1 cellular context compared by ENCODE assay signal in genomic region chr1:109548321-109549267, GRCh38.
A peak's percentile ranks its signal among the peaks of the same experiment; 100 is the strongest.
TF ChIP-seq lines count a peak whose summit lies in the region.

Gene GNAI3, plus strand, starts transcription at chr1:109548615. Its CDS starts 106 bp downstream, at chr1:109548721.

TF ChIP-seq in HEK293, 187 proteins besides CTCF, POLR2A, EP300 and RAD21 (continued from another document and continues in another):
- TF ChIP-seq, protein P1, sequence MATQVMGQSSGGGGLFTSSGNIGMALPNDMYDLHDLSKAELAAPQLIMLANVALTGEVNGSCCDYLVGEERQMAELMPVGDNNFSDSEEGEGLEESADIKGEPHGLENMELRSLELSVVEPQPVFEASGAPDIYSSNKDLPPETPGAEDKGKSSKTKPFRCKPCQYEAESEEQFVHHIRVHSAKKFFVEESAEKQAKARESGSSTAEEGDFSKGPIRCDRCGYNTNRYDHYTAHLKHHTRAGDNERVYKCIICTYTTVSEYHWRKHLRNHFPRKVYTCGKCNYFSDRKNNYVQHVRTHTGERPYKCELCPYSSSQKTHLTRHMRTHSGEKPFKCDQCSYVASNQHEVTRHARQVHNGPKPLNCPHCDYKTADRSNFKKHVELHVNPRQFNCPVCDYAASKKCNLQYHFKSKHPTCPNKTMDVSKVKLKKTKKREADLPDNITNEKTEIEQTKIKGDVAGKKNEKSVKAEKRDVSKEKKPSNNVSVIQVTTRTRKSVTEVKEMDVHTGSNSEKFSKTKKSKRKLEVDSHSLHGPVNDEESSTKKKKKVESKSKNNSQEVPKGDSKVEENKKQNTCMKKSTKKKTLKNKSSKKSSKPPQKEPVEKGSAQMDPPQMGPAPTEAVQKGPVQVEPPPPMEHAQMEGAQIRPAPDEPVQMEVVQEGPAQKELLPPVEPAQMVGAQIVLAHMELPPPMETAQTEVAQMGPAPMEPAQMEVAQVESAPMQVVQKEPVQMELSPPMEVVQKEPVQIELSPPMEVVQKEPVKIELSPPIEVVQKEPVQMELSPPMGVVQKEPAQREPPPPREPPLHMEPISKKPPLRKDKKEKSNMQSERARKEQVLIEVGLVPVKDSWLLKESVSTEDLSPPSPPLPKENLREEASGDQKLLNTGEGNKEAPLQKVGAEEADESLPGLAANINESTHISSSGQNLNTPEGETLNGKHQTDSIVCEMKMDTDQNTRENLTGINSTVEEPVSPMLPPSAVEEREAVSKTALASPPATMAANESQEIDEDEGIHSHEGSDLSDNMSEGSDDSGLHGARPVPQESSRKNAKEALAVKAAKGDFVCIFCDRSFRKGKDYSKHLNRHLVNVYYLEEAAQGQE (tag by site-specific recombination; IDR thresholded peaks at IDR 0.05) = peak; percentile 25; the same call in 1 of the 2 replicates
- TF ChIP-seq GLI4 (tag by site-specific recombination; IDR thresholded peaks at IDR 0.05) (no peak), BCL11A (tag by site-specific recombination; IDR thresholded peaks at IDR 0.05; ENCODE audit: low read depth) (no peak), ZNF19 (tag by site-specific recombination; IDR thresholded peaks at IDR 0.05; ENCODE audit: low read depth) (no peak), ZNF112 (tag by site-specific recombination; IDR thresholded peaks at IDR 0.05) (no peak), YY2 (tag by site-specific recombination; IDR thresholded peaks at IDR 0.05) (0 out of 2 replicates have a peak, but pooled peaks have one; percentile 19), SP7 (tag by site-specific recombination; IDR thresholded peaks at IDR 0.05) (peak; percentile 78), ZNF341 (tag by site-specific recombination; IDR thresholded peaks at IDR 0.05; ENCODE audit: low read depth) (peak; percentile 60), ZSCAN16 (tag by site-specific recombination; IDR thresholded peaks at IDR 0.05) (no peak), ZNF155 (tag by site-specific recombination; IDR thresholded peaks at IDR 0.05) (no peak), ZBTB17 (tag by site-specific recombination; IDR thresholded peaks at IDR 0.05) (peak; percentile 89), ZBTB1 (tag by site-specific recombination; IDR thresholded peaks at IDR 0.05) (no peak), ZXDB (tag by site-specific recombination; IDR thresholded peaks at IDR 0.05) (peak; percentile 70), ZNF24 (tag by site-specific recombination; IDR thresholded peaks at IDR 0.05) (no peak), ZNF354C (tag by site-specific recombination; IDR thresholded peaks at IDR 0.05; ENCODE audit: borderline replicate concordance, low read depth) (no peak), KLF17 (tag by site-specific recombination; IDR thresholded peaks at IDR 0.05) (peak; percentile 73), ZNF501 (tag by site-specific recombination; IDR thresholded peaks at IDR 0.05) (peak; percentile 90), WT1 (tag by site-specific recombination; IDR thresholded peaks at IDR 0.05) (no peak), ZNF561 (tag by site-specific recombination; IDR thresholded peaks at IDR 0.05; ENCODE audit: borderline replicate concordance) (0 out of 2 replicates have a peak, but pooled peaks have one; percentile 66), PBX3 (CRISPR knock-in tag; IDR thresholded peaks at IDR 0.05) (peak; percentile 89), ZNF548 (tag by site-specific recombination; IDR thresholded peaks at IDR 0.05) (no peak), ZNF571 (tag by site-specific recombination; IDR thresholded peaks at IDR 0.05) (no peak), ZNF623 (tag by site-specific recombination; IDR thresholded peaks at IDR 0.05) (no peak), GFI1B (tag by site-specific recombination; IDR thresholded peaks at IDR 0.05) (no peak), ZNF239 (tag by site-specific recombination; IDR thresholded peaks at IDR 0.05) (peak; percentile 52; the same call in 1 of the 2 replicates), ZNF654 (tag by site-specific recombination; IDR thresholded peaks at IDR 0.05; ENCODE audit: low read depth) (no peak), ZNF335 (tag by site-specific recombination; conservative IDR thresholded peaks at IDR 0.05) (peak; percentile 99), ZNF544 (tag by site-specific recombination; IDR thresholded peaks at IDR 0.05) (no peak), ZNF221 (tag by site-specific recombination; IDR thresholded peaks at IDR 0.05; ENCODE audit: borderline replicate concordance) (no peak), ZBTB49 (tag by site-specific recombination; IDR thresholded peaks at IDR 0.05; ENCODE audit: low read depth) (no peak), ZBTB20 (tag by site-specific recombination; IDR thresholded peaks at IDR 0.05) (peak; percentile 48), REPIN1 (tag by site-specific recombination; IDR thresholded peaks at IDR 0.05; ENCODE audit: low read depth) (no peak), PRDM1 (tag by site-specific recombination; IDR thresholded peaks at IDR 0.05) (peak; percentile 97), ZNF449 (tag by site-specific recombination; IDR thresholded peaks at IDR 0.05) (peak; percentile 93), ZNF248 (tag by site-specific recombination; IDR thresholded peaks at IDR 0.05) (no peak), ZBTB21 (tag by site-specific recombination; IDR thresholded peaks at IDR 0.05) (peak; percentile 82), ZEB2 (tag by site-specific recombination; IDR thresholded peaks at IDR 0.05) (peak; percentile 81), ZNF211 (tag by site-specific recombination; IDR thresholded peaks at IDR 0.05; ENCODE audit: low read depth) (no peak), ZNF530 (tag by site-specific recombination; IDR thresholded peaks at IDR 0.05; ENCODE audit: low read depth) (no peak), HOXC10 (CRISPR knock-in tag; IDR thresholded peaks at IDR 0.05) (0 out of 2 replicates have a peak, but pooled peaks have one; percentile 84), ZNF785 (tag by site-specific recombination; IDR thresholded peaks at IDR 0.05) (no peak), TRIM28 (IDR thresholded peaks at IDR 0.05; ENCODE audit: borderline replicate concordance, low read length) (no peak), ZNF701 (tag by site-specific recombination; IDR thresholded peaks at IDR 0.05) (no peak), GLIS2 (tag by site-specific recombination; IDR thresholded peaks at IDR 0.05) (peak; percentile 62)
- TF ChIP-seq, protein P2, sequence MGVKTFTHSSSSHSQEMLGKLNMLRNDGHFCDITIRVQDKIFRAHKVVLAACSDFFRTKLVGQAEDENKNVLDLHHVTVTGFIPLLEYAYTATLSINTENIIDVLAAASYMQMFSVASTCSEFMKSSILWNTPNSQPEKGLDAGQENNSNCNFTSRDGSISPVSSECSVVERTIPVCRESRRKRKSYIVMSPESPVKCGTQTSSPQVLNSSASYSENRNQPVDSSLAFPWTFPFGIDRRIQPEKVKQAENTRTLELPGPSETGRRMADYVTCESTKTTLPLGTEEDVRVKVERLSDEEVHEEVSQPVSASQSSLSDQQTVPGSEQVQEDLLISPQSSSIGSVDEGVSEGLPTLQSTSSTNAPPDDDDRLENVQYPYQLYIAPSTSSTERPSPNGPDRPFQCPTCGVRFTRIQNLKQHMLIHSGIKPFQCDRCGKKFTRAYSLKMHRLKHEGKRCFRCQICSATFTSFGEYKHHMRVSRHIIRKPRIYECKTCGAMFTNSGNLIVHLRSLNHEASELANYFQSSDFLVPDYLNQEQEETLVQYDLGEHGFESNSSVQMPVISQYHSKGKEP (tag by site-specific recombination; IDR thresholded peaks at IDR 0.05) = no peak
- TF ChIP-seq, protein P3, sequence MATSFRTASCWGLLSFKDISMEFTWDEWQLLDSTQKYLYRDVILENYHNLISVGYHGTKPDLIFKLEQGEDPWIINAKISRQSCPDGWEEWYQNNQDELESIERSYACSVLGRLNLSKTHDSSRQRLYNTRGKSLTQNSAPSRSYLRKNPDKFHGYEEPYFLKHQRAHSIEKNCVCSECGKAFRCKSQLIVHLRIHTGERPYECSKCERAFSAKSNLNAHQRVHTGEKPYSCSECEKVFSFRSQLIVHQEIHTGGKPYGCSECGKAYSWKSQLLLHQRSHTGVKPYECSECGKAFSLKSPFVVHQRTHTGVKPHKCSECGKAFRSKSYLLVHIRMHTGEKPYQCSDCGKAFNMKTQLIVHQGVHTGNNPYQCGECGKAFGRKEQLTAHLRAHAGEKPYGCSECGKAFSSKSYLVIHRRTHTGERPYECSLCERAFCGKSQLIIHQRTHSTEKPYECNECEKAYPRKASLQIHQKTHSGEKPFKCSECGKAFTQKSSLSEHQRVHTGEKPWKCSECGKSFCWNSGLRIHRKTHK (tag by site-specific recombination; IDR thresholded peaks at IDR 0.05) = no peak
- TF ChIP-seq, protein P4, sequence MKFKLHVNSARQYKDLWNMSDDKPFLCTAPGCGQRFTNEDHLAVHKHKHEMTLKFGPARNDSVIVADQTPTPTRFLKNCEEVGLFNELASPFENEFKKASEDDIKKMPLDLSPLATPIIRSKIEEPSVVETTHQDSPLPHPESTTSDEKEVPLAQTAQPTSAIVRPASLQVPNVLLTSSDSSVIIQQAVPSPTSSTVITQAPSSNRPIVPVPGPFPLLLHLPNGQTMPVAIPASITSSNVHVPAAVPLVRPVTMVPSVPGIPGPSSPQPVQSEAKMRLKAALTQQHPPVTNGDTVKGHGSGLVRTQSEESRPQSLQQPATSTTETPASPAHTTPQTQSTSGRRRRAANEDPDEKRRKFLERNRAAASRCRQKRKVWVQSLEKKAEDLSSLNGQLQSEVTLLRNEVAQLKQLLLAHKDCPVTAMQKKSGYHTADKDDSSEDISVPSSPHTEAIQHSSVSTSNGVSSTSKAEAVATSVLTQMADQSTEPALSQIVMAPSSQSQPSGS (tag by site-specific recombination; IDR thresholded peaks at IDR 0.05; ENCODE audit: low read depth) = no peak
- TF ChIP-seq, protein P5, sequence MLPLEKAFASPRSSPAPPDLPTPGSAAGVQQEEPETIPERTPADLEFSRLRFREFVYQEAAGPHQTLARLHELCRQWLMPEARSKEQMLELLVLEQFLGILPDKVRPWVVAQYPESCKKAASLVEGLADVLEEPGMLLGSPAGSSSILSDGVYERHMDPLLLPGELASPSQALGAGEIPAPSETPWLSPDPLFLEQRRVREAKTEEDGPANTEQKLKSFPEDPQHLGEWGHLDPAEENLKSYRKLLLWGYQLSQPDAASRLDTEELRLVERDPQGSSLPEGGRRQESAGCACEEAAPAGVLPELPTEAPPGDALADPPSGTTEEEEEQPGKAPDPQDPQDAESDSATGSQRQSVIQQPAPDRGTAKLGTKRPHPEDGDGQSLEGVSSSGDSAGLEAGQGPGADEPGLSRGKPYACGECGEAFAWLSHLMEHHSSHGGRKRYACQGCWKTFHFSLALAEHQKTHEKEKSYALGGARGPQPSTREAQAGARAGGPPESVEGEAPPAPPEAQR (tag by site-specific recombination; IDR thresholded peaks at IDR 0.05) = no peak
